In the genomic region with DNA sequence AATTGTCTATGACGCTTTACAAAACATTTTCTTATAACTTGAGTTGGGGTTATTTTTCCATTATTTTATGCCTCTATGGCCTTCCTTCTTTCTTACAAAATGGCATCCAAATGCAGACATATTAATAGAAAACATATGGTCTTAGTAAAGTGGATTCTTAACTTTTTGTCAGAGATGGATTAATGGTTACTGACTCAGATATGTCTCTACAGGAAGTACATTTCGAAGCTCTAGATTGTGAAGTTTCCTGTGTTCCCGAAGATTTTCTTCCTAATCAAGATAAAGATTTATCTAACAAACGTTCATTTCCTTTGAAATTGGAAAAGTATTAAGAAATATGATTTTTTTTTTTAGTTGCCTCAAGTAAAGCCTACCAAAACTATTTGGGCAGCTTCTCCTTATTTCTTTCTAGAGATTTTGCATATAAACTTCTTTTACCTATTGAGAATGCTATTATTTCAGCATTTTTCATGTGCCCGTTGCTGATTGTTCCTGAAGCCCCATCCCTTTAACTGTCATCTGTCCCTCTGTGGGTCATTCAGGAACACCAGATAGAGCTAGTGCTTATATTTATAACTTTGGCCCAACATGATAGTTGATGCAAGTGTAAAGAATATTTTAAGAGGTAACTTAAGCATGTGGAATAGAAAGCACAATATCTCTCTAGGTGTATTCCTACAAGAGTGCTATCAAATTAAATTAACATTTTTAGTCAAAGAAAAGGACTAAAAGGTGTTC, we compare ENCODE assay signal across 26 cellular contexts.
DNase-seq lines count a peak whose midpoint lies in the region; FAIRE-seq and TF ChIP-seq lines count a peak whose summit lies in the region.
"Had no signal": no experiment of that assay in that cellular context is flagged by ENCODE, and none has a peak within 500 bp of the region (broad histone marks: within the 10 kb centered on the region; RNA-seq: fewer than 3 reads in every experiment).

No MANE protein-coding gene starts in this region.

- H2AFZ ChIP-seq in ACC112 (ENCODE audit: low read length, unreplicated experiment) (peak overlapping the region; percentile 33), astrocyte (ENCODE audit: low read depth, low read length) (no peak overlapping the region)

- H3K27ac ChIP-seq in ACC112 (ENCODE audit: low read depth, low read length): peak overlapping the region; percentile 62
- peak overlapping the region; percentile 53 for H3K27ac ChIP-seq in astrocyte (ENCODE audit: low read depth, low read length)
- H3K27ac ChIP-seq: breast epithelium, left lung had no signal

- TF ChIP-seq CTCF in HFFc6 (IDR thresholded peaks at IDR 0.05) (no peak), astrocyte (IDR thresholded peaks at IDR 0.05; ENCODE audit: insufficient read depth, low read depth, low read length) (no peak), fibroblast of villous mesenchyme (IDR thresholded peaks at IDR 0.05; ENCODE audit: insufficient read depth, low read depth, low read length) (no peak)

- H3K27me3 Mint-ChIP-seq in HFFc6 (ENCODE audit: insufficient read depth): no peaks in the 10 kb centered on the region
- no peaks in the 10 kb centered on the region for H3K27me3 Mint-ChIP-seq in astrocyte (ENCODE audit: low read depth, unreplicated experiment)
- H3K27me3 Mint-ChIP-seq: activated CD4-positive, alpha-beta T cell treated with anti-CD3 and anti-CD28 coated beads, Interleukin-2, amount 10 ng/mL, durations not matched to agents 24 days and 14 days; activated CD8-positive, alpha-beta memory T cell treated with anti-CD3 and anti-CD28 coated beads, Interleukin-2, amount 10 ng/mL, durations not matched to agents 7 days and 5 days; activated naive CD8-positive, alpha-beta T cell treated with anti-CD3 and anti-CD28 coated beads for 36 hours; CD4-positive, alpha-beta T cell; progenitor cell of endocrine pancreas; stimulated activated naive B cell treated with anti-CD40 and anti-IgM and Interleukin-4, amounts not matched to agents 10 μg/mL and 1 μg/mL and 100 μg/mL, for 72 hours had no signal

- H3K4me2 ChIP-seq in astrocyte (ENCODE audit: low read length): no peak overlapping the region

- no peak overlapping the region for H3K4me3 ChIP-seq in ACC112 (ENCODE audit: low read depth, low read length)
- no peak overlapping the region for H3K4me3 ChIP-seq in astrocyte (ENCODE audit: insufficient read depth, low read depth, low read length)
- no peak overlapping the region for H3K4me3 ChIP-seq in fibroblast of villous mesenchyme (ENCODE audit: low read depth, low read length)
- H3K4me3 ChIP-seq: breast epithelium, left lung had no signal

- H3K36me3 ChIP-seq in ACC112 (ENCODE audit: insufficient read depth, low read length): no peaks in the 10 kb centered on the region
- H3K36me3 ChIP-seq in astrocyte (ENCODE audit: insufficient read depth, low read length): no peaks in the 10 kb centered on the region
- H3K36me3 ChIP-seq: breast epithelium, left lung had no signal

- H3K9me3 Mint-ChIP-seq in HFFc6 (no peaks in the 10 kb centered on the region; the same call in 1 of the 2 replicates), astrocyte (ENCODE audit: unreplicated experiment) (no peaks in the 10 kb centered on the region)
- H3K9me3 Mint-ChIP-seq: activated CD4-positive, alpha-beta T cell treated with anti-CD3 and anti-CD28 coated beads, Interleukin-2, amount 10 ng/mL, durations not matched to agents 24 days and 14 days; activated naive CD8-positive, alpha-beta T cell treated with anti-CD3 and anti-CD28 coated beads for 36 hours; nephron progenitor cell had no signal

- H3K27ac Mint-ChIP-seq in HFFc6 (peak overlapping the region; percentile 86), astrocyte (ENCODE audit: unreplicated experiment) (peak overlapping the region; percentile 80)
- H3K27ac Mint-ChIP-seq: activated CD4-positive, alpha-beta T cell treated with anti-CD3 and anti-CD28 coated beads, Interleukin-2, amount 10 ng/mL, durations not matched to agents 24 days and 14 days; activated CD8-positive, alpha-beta memory T cell treated with anti-CD3 and anti-CD28 coated beads, Interleukin-2, amount 10 ng/mL, durations not matched to agents 7 days and 5 days; activated naive CD8-positive, alpha-beta T cell treated with anti-CD3 and anti-CD28 coated beads for 36 hours; activated T-helper 1 cell treated with anti-CD3 and anti-CD28 coated beads, Interleukin-12 subunit alpha, Interleukin-12 subunit beta, Interleukin-2, Interleukin-4 antibody, amounts not matched to agents 30 ng/mL and 10 ng/mL and 1 ng/mL, durations not matched to agents 14 hours and 24 hours and 36 hours; CD4-positive, alpha-beta T cell; nephron progenitor cell; progenitor cell of endocrine pancreas; stimulated activated naive B cell treated with anti-CD40 and anti-IgM and Interleukin-4, amounts not matched to agents 10 μg/mL and 1 μg/mL and 100 μg/mL, for 72 hours had no signal

- POLR2A ChIA-PET in HEK293T (lab: Yijun Ruan, JAX): no interaction called here

- H3K4me1 Mint-ChIP-seq in HFFc6 (ENCODE audit: low read depth) (peaks cover 68% of the 10 kb centered on the region), astrocyte (ENCODE audit: low read depth, unreplicated experiment) (peaks cover 26% of the 10 kb centered on the region)
- H3K4me1 Mint-ChIP-seq: activated CD4-positive, alpha-beta T cell treated with anti-CD3 and anti-CD28 coated beads, Interleukin-2, amount 10 ng/mL, durations not matched to agents 24 days and 14 days; activated CD8-positive, alpha-beta memory T cell treated with anti-CD3 and anti-CD28 coated beads, Interleukin-2, amount 10 ng/mL, durations not matched to agents 7 days and 5 days; activated naive CD8-positive, alpha-beta T cell treated with anti-CD3 and anti-CD28 coated beads for 36 hours; nephron progenitor cell; stimulated activated naive B cell treated with anti-CD40 and anti-IgM and Interleukin-4, amounts not matched to agents 10 μg/mL and 1 μg/mL and 100 μg/mL, for 72 hours had no signal

- H4K20me1 ChIP-seq in astrocyte (ENCODE audit: insufficient read depth, low read length): no peaks in the 10 kb centered on the region

- H3K9me3 ChIP-seq in astrocyte (ENCODE audit: insufficient read depth, low read depth, low read length): no peaks in the 10 kb centered on the region
- H3K9me3 ChIP-seq: breast epithelium, left lung had no signal

- no peaks in the 10 kb centered on the region for H3K79me2 ChIP-seq in ACC112 (ENCODE audit: control insufficient read depth, insufficient read depth, low read length, unreplicated experiment)
- H3K79me2 ChIP-seq in astrocyte (ENCODE audit: insufficient read depth, low read length): no peaks in the 10 kb centered on the region

- CTCF ChIA-PET in HEK293T (lab: Yijun Ruan, JAX): no interaction called here

- H3K4me3 Mint-ChIP-seq in HFFc6: peak overlapping the region; percentile 6; the same call in 1 of the 2 replicates
- H3K4me3 Mint-ChIP-seq in astrocyte (ENCODE audit: unreplicated experiment): no peak overlapping the region
- H3K4me3 Mint-ChIP-seq: activated CD4-positive, alpha-beta T cell treated with anti-CD3 and anti-CD28 coated beads, Interleukin-2, amount 10 ng/mL, durations not matched to agents 24 days and 14 days; activated CD8-positive, alpha-beta memory T cell treated with anti-CD3 and anti-CD28 coated beads, Interleukin-2, amount 10 ng/mL, durations not matched to agents 7 days and 5 days; activated naive CD8-positive, alpha-beta T cell treated with anti-CD3 and anti-CD28 coated beads for 36 hours; activated T-helper 1 cell treated with anti-CD3 and anti-CD28 coated beads, Interleukin-12 subunit alpha, Interleukin-12 subunit beta, Interleukin-2, Interleukin-4 antibody, amounts not matched to agents 30 ng/mL and 10 ng/mL and 1 ng/mL, durations not matched to agents 14 hours and 24 hours and 36 hours; CD4-positive, alpha-beta T cell; nephron progenitor cell; stimulated activated naive B cell treated with anti-CD40 and anti-IgM and Interleukin-4, amounts not matched to agents 10 μg/mL and 1 μg/mL and 100 μg/mL, for 72 hours had no signal

- FAIRE-seq in astrocyte (lab: Jason Lieb, UNC) (no peak), HTR-8/SVneo (lab: Jason Lieb, UNC) (no peak)
- FAIRE-seq: GM12891 had no signal

- no peaks in the 10 kb centered on the region for H3K27me3 ChIP-seq in ACC112 (ENCODE audit: insufficient read depth, low read length)
- H3K27me3 ChIP-seq in astrocyte (ENCODE audit: insufficient read depth, low read length): no peaks in the 10 kb centered on the region
- H3K27me3 ChIP-seq: breast epithelium, left lung had no signal

- peaks cover 34% of the 10 kb centered on the region for H3K4me1 ChIP-seq in ACC112 (ENCODE audit: control insufficient read depth, insufficient read depth, low read length, unreplicated experiment)
- H3K4me1 ChIP-seq in astrocyte (ENCODE audit: insufficient read depth, low read length): no peaks in the 10 kb centered on the region
- H3K4me1 ChIP-seq: breast epithelium, left lung had no signal

- DNase-seq in HFFc6: peak; percentile 53
- peak; percentile 77 for DNase-seq in astrocyte (ENCODE audit: low read depth)
- DNase-seq in fibroblast of villous mesenchyme (ENCODE audit: low read depth): peak; percentile 65
- DNase-seq in SW 1271 (lab: John Stamatoyannopoulos, UW): no peak
- no peak for DNase-seq in HTR-8/SVneo (ENCODE audit: insufficient read length, low spot score)
- no peak for DNase-seq in HEK293T (ENCODE audit: extremely low spot score)
- no peak for DNase-seq in NCI-H2081 treated with DMSO at 0.1 percent for 48 hours (lab: John Stamatoyannopoulos, UW)
- DNase-seq: activated CD4-positive, alpha-beta T cell treated with anti-CD3 and anti-CD28 coated beads, Interleukin-2, amount 10 ng/mL, durations not matched to agents 24 days and 14 days; activated CD8-positive, alpha-beta memory T cell treated with anti-CD3 and anti-CD28 coated beads, Interleukin-2, amount 10 ng/mL, durations not matched to agents 7 days and 5 days; activated naive CD8-positive, alpha-beta T cell treated with anti-CD3 and anti-CD28 coated beads for 36 hours; CD4-positive, alpha-beta T cell; DMS 273 treated with DMSO at 0.1 percent for 48 hours; GF-D8; H7; left lung; NCI-H1105 treated with DMSO at 0.1 percent for 48 hours; NCI-H526; nephron progenitor cell; SIG-M5; stimulated activated CD4-positive, alpha-beta T cell treated with anti-CD3 and anti-CD28 coated beads, Interleukin-2, amount 100 ng/mL, for 24 hours; stimulated activated naive B cell treated with anti-CD40 and anti-IgM and Interleukin-4, amounts not matched to agents 10 μg/mL and 1 μg/mL and 100 μg/mL, for 72 hours had no signal

- H3K36me3 Mint-ChIP-seq in HFFc6 (ENCODE audit: low read depth): peaks cover 13% of the 10 kb centered on the region
- no peaks in the 10 kb centered on the region for H3K36me3 Mint-ChIP-seq in astrocyte (ENCODE audit: low read depth, unreplicated experiment)
- H3K36me3 Mint-ChIP-seq: activated CD8-positive, alpha-beta memory T cell treated with anti-CD3 and anti-CD28 coated beads, Interleukin-2, amount 10 ng/mL, durations not matched to agents 7 days and 5 days; activated naive CD8-positive, alpha-beta T cell treated with anti-CD3 and anti-CD28 coated beads for 36 hours; stimulated activated naive B cell treated with anti-CD40 and anti-IgM and Interleukin-4, amounts not matched to agents 10 μg/mL and 1 μg/mL and 100 μg/mL, for 72 hours had no signal

- H3K9ac ChIP-seq in astrocyte (ENCODE audit: low read length): no peak overlapping the region

TF ChIP-seq in HEK293T, 16 proteins besides CTCF, POLR2A, EP300 and RAD21:
- TF ChIP-seq ELF4 (IDR thresholded peaks at IDR 0.05) (no peak), FOXM1 (IDR thresholded peaks at IDR 0.05; ENCODE audit: borderline replicate concordance) (no peak)
TF ChIP-seq in HEK293T: peak in this region for 0.

Comparison
In these comparisons a context has a peak if more than half of its experiments do, and no peak if none do; other contexts are left out.
1. DNase-seq: peak in HFFc6 (single experiment), astrocyte (single experiment) and fibroblast of villous mesenchyme (single experiment); none in SW 1271 (0 of 2), HTR-8/SVneo (single experiment), HEK293T (single experiment) and NCI-H2081 treated with DMSO at 0.1 percent for 48 hours (single experiment).